ENCODE assay signal across 7 cellular contexts in genomic region chr19:10027158-10027997, GRCh38. TPM values are rescaled to one million over a fixed set of nuclear protein-coding genes. Genes with fewer than 3 reads are reported as not detected.
DNase-seq lines count a peak whose midpoint lies in the region; ATAC-seq, FAIRE-seq and TF ChIP-seq lines count a peak whose summit lies in the region.

No MANE protein-coding gene starts in this region.

- H3K4me3 ChIP-seq in RWPE2 (ENCODE audit: severe bottlenecking) (no peak overlapping the region), foreskin fibroblast (ENCODE audit: low read depth in 1 of 2, low read length in 2 of 2) (no peak overlapping the region), subcutaneous abdominal adipose tissue (ENCODE audit: low read depth in 1 of 5, low read length in 5 of 5) (peak overlapping the region in 3 of 5 donors; percentile 27 to 44 (median 32))

- ATAC-seq in RWPE2 (ENCODE audit: low read depth): peak; percentile 94

- H3K27me3 ChIP-seq in RWPE2 (ENCODE audit: insufficient read depth, poor library complexity, severe bottlenecking) (peaks cover 4% of the 10 kb centered on the region), subcutaneous abdominal adipose tissue (ENCODE audit: control insufficient read depth in 5 of 5, insufficient read depth in 4 of 5, low read length in 5 of 5) (peaks cover 0 to 14% (median 8%) of the 10 kb centered on the region in 5 donors)

- H3K27ac ChIP-seq in RWPE2 (ENCODE audit: poor library complexity, severe bottlenecking) (no peak overlapping the region), subcutaneous abdominal adipose tissue (ENCODE audit: low read depth, low read length) (no peak overlapping the region)

- H3K9me3 ChIP-seq in RWPE2 (ENCODE audit: severe bottlenecking): no peaks in the 10 kb centered on the region
- H3K9me3 ChIP-seq in subcutaneous abdominal adipose tissue (ENCODE audit: control insufficient read depth in 5 of 5, low read length in 5 of 5): no peaks in the 10 kb centered on the region

- FAIRE-seq in GM12891 (lab: Jason Lieb, UNC): peak; percentile 85

- H3K9ac ChIP-seq in subcutaneous abdominal adipose tissue (ENCODE audit: low read length in 5 of 5): peak overlapping the region in 1 of 5 donors; percentile 39

- no peaks in the 10 kb centered on the region for H3K4me1 ChIP-seq in RWPE2 (ENCODE audit: insufficient read depth, poor library complexity, severe bottlenecking)
- H3K4me1 ChIP-seq in subcutaneous abdominal adipose tissue (ENCODE audit: control insufficient read depth in 5 of 5, insufficient read depth in 5 of 5, low read length in 5 of 5): peaks cover 3 to 15% (median 7%) of the 10 kb centered on the region in 5 donors

- TF ChIP-seq CTCF in RWPE2 (IDR thresholded peaks at IDR 0.05; ENCODE audit: poor library complexity, severe bottlenecking) (peak; percentile 98), foreskin fibroblast (IDR thresholded peaks at IDR 0.05; ENCODE audit: low read depth, low read length) (peak; percentile 80)

- H3K36me3 ChIP-seq in RWPE2 (ENCODE audit: low read depth): no peaks in the 10 kb centered on the region
- no peaks in the 10 kb centered on the region for H3K36me3 ChIP-seq in subcutaneous abdominal adipose tissue (ENCODE audit: control insufficient read depth in 5 of 5, insufficient read depth in 5 of 5, low read length in 5 of 5)

- DNase-seq in GM12891 (ENCODE audit: insufficient read length, low spot score): peak; percentile 88
- peak; percentile 85 for DNase-seq in M059J (ENCODE audit: low read depth)
- DNase-seq in RWPE2 (ENCODE audit: low spot score): peak; percentile 94
- peak; percentile 68 for DNase-seq in activated T-helper 9 cell treated with anti-CD3 and anti-CD28 coated beads, Interleukin-2, amount 50 U/mL, for 16 hours (ENCODE audit: low read depth)
- peak; percentile 89 to 97 for DNase-seq in foreskin fibroblast
- peak; percentile 67 for DNase-seq in non-pigmented ciliary epithelial cell (ENCODE audit: low read depth)

- TF ChIP-seq POLR2A in GM12891 (IDR thresholded peaks at IDR 0.05; ENCODE audit: low read depth, low read length): no peak

TF ChIP-seq in GM12891, 5 proteins besides CTCF, POLR2A, EP300 and RAD21:
- TF ChIP-seq PAX5 (IDR thresholded peaks at IDR 0.05; ENCODE audit: insufficient read depth, low read length, severe bottlenecking): no peak
- TF ChIP-seq TAF1 (IDR thresholded peaks at IDR 0.05; ENCODE audit: low read depth, low read length): no peak

RNA-seq across cellular contexts. Expression of gene RDH8, which starts 14.1 kb away (rescaled TPM):
- 0.12 TPM for polyA plus RNA-seq in GM12891 (2012; ENCODE audit: low read depth, missing spikeins)
- total RNA-seq in M059J (2014; rRNA removed; shearing (Covaris generic)): not detected in 2 replicates

RNA-seq across cellular contexts. Expression of gene COL5A3, which starts 17.1 kb away (rescaled TPM):
- polyA plus RNA-seq in GM12891 (2012; ENCODE audit: low read depth, missing spikeins): 0.24 TPM
- total RNA-seq in M059J (2014; rRNA removed; shearing (Covaris generic)): not detected in 2 replicates

RNA-seq across cellular contexts. Expression of gene SHFL, which starts 58.7 kb away (rescaled TPM):
- 60.6 TPM for polyA plus RNA-seq in GM12891 (2012; ENCODE audit: low read depth, missing spikeins)
- total RNA-seq in M059J (2014; rRNA removed; shearing (Covaris generic)): 80.9 and 98.9 TPM in 2 replicates

Comparison
In these comparisons a context has a peak if more than half of its experiments do, and no peak if none do; other contexts are left out.
1. H3K4me3 ChIP-seq: peak in subcutaneous abdominal adipose tissue (3 of 5); none in RWPE2 (single experiment) and foreskin fibroblast (0 of 2).
2. Peak in every context shown above with its lines, with median percentiles within 50 percentile points of each other: DNase-seq.